ENCODE assay signal across 18 cellular contexts in genomic region chr15:93031103-93031464, GRCh38. TPM values are rescaled to one million over a fixed set of nuclear protein-coding genes. Genes with fewer than 3 reads are reported as not detected.
DNase-seq lines count a peak whose midpoint lies in the region; ATAC-seq, FAIRE-seq and TF ChIP-seq lines count a peak whose summit lies in the region.
"Had no signal": no experiment of that assay in that cellular context is flagged by ENCODE, and none has a peak within 500 bp of the region (broad histone marks: within the 10 kb centered on the region; RNA-seq: fewer than 3 reads in every experiment).

No MANE protein-coding gene starts in this region.

- intact Hi-C loops in activated naive CD4-positive, alpha-beta T cell treated with anti-CD3 and anti-CD28 coated beads for 36 hours (cut with micrococcal nuclease) = no loop called here
- intact Hi-C loops in kidney (cut with DNase I) = loop anchor here (5.0 kb wide), 1 partner anchor 1091 kb away; no protein-coding TSS in a partner anchor

- H3K27ac Mint-ChIP-seq in activated naive CD4-positive, alpha-beta T cell treated with anti-CD3 and anti-CD28 coated beads for 36 hours = no peak overlapping the region
- H3K27ac Mint-ChIP-seq: activated T-helper 2 cell treated with anti-CD3 and anti-CD28 coated beads, Interferon-gamma antibody, Interleukin-2, Interleukin-4, amounts not matched to agents 10 μg/mL and 5 μg/mL and 100 μg/mL, durations not matched to agents 14 hours and 24 hours and 36 hours had no signal

- FAIRE-seq in kidney (lab: Jason Lieb, UNC) = no peak
- FAIRE-seq: colon, islet of Langerhans, pancreas had no signal

- peaks cover 11% of the 10 kb centered on the region for H3K36me3 Mint-ChIP-seq in activated naive CD4-positive, alpha-beta T cell treated with anti-CD3 and anti-CD28 coated beads for 36 hours (ENCODE audit: low read depth)

- H3K4me1 ChIP-seq in SJCRH30 (no peaks in the 10 kb centered on the region), kidney (ENCODE audit: control insufficient read depth in 1 of 2, insufficient read depth in 1 of 2, low read depth in 1 of 2, low read length in 2 of 2) (peaks cover 0 to 15% of the 10 kb centered on the region in 2 donors), thoracic aorta (ENCODE audit: control insufficient read depth in 1 of 2, low read depth in 2 of 2) (peaks cover 39 to 48% of the 10 kb centered on the region in 2 donors), foreskin keratinocyte (peaks cover 12% of the 10 kb centered on the region)

- no peaks in the 10 kb centered on the region for H3K27me3 ChIP-seq in SJCRH30
- H3K27me3 ChIP-seq in thoracic aorta (replicated peaks; ENCODE audit: insufficient read depth) = no peaks in the 10 kb centered on the region
- no peaks in the 10 kb centered on the region for H3K27me3 ChIP-seq in foreskin keratinocyte
- H3K27me3 ChIP-seq: BE2C, pancreas had no signal

- peaks cover 14% of the 10 kb centered on the region for H3K36me3 ChIP-seq in SJCRH30
- H3K36me3 ChIP-seq in kidney (ENCODE audit: control insufficient read depth in 1 of 2, insufficient read depth in 2 of 2, low read length in 2 of 2) = peaks cover 7 to 11% of the 10 kb centered on the region in 2 donors
- no peaks in the 10 kb centered on the region for H3K36me3 ChIP-seq in thoracic aorta

- no peak for ATAC-seq in thoracic aorta (ENCODE audit: insufficient number of reproducible peaks, low FRiP score, low read depth)
- ATAC-seq in foreskin keratinocyte = no peak
- ATAC-seq in GM18909 (IDR thresholded peaks at IDR 0.05; ENCODE audit: poor library complexity, unreplicated experiment) = no peak

- H3K27ac ChIP-seq in SJCRH30 (0 out of 2 replicates have a peak overlapping the region, but pooled peaks have one; percentile 8), kidney (ENCODE audit: low read depth in 2 of 2, low read length in 2 of 2) (no peak overlapping the region), thoracic aorta (peak overlapping the region in 1 of 2 donors; percentile 88), foreskin keratinocyte (no peak overlapping the region)

- CTCF ChIA-PET in activated naive CD4-positive, alpha-beta T cell treated with anti-CD3 and anti-CD28 coated beads for 36 hours (lab: Charles Lee) = interaction anchor here (0.8 to 4.1 kb wide), 13 partner anchors 10 to 1089 kb away, joined by 3 to 40 read pairs (median 5); partner anchors contain the start of gene RGMA

- H3K27me3 Mint-ChIP-seq in activated naive CD4-positive, alpha-beta T cell treated with anti-CD3 and anti-CD28 coated beads for 36 hours (ENCODE audit: low read depth) = no peaks in the 10 kb centered on the region
- H3K27me3 Mint-ChIP-seq: brain had no signal

- no peak for TF ChIP-seq CTCF in kidney (IDR thresholded peaks at IDR 0.05; ENCODE audit: borderline replicate concordance, extremely low read depth, insufficient read depth)
- TF ChIP-seq CTCF in thoracic aorta (IDR thresholded peaks at IDR 0.05) = no peak
- no peak for TF ChIP-seq CTCF in foreskin keratinocyte (conservative IDR thresholded peaks at IDR 0.05)

- H3K4me3 ChIP-seq in SJCRH30 = no peak overlapping the region
- no peak overlapping the region for H3K4me3 ChIP-seq in kidney (ENCODE audit: low read length in 2 of 2)
- H3K4me3 ChIP-seq in thoracic aorta = peak overlapping the region; percentile 15
- H3K4me3 ChIP-seq: lung, pancreas, skin epidermis had no signal

- peaks cover 33% of the 10 kb centered on the region for H3K4me1 Mint-ChIP-seq in activated naive CD4-positive, alpha-beta T cell treated with anti-CD3 and anti-CD28 coated beads for 36 hours (ENCODE audit: low read depth)

- H3K9me3 ChIP-seq in SJCRH30 (replicated peaks) (no peaks in the 10 kb centered on the region), kidney (ENCODE audit: control insufficient read depth in 1 of 2, low read length in 2 of 2) (no peaks in the 10 kb centered on the region), thoracic aorta (no peaks in the 10 kb centered on the region)
- H3K9me3 ChIP-seq: BE2C, pancreas had no signal

- H3K9ac ChIP-seq in kidney (ENCODE audit: low read length in 2 of 2) = no peak overlapping the region

- DNase-seq in activated naive CD4-positive, alpha-beta T cell treated with anti-CD3 and anti-CD28 coated beads for 36 hours = peak; percentile 5
- DNase-seq in activated naive CD4-positive, alpha-beta T cell treated with Interleukin-2 at 50 U/mL for 16 hours = no peak
- DNase-seq in SJCRH30 (peak in 1 of 2 experiments; percentile 30), kidney (peak; percentile 71), thoracic aorta (ENCODE audit: low spot score) (no peak), NCI-H2171 (lab: John Stamatoyannopoulos, UW) (no peak), foreskin keratinocyte (no peak)
- DNase-seq: NCI-H2081 treated with DMSO at 0.1 percent for 48 hours had no signal

- no peaks in the 10 kb centered on the region for H3K9me3 Mint-ChIP-seq in activated naive CD4-positive, alpha-beta T cell treated with anti-CD3 and anti-CD28 coated beads for 36 hours
- H3K9me3 Mint-ChIP-seq: activated T-helper 2 cell treated with anti-CD3 and anti-CD28 coated beads, Interferon-gamma antibody, Interleukin-2, Interleukin-4, amounts not matched to agents 10 μg/mL and 5 μg/mL and 100 μg/mL, durations not matched to agents 14 hours and 24 hours and 36 hours; brain had no signal

- no peak overlapping the region for H3K4me3 Mint-ChIP-seq in activated naive CD4-positive, alpha-beta T cell treated with anti-CD3 and anti-CD28 coated beads for 36 hours
- H3K4me3 Mint-ChIP-seq: brain had no signal

RNA-seq across cellular contexts. Expression of gene RGMA, which starts 57.9 kb away (rescaled TPM):
- under 1 TPM; 0.47 to 0.69 TPM for total RNA-seq in activated naive CD4-positive, alpha-beta T cell treated with anti-CD3 and anti-CD28 coated beads for 36 hours
- 52.5 and 52.7 TPM in 2 replicates for total RNA-seq in SJCRH30 (2014; rRNA removed; shearing (Covaris generic))
- total RNA-seq in kidney = 4.7 TPM
- polyA plus RNA-seq in kidney (ENCODE audit: insufficient read depth, low read depth, low replicate concordance) = 4.4 TPM
- 10 to 100 TPM; 22.1 to 55.7 TPM for total RNA-seq in thoracic aorta
- 1.4 and 1.8 TPM in 2 replicates for total RNA-seq in foreskin keratinocyte
- 1.2 TPM in 2 replicates for polyA plus RNA-seq in foreskin keratinocyte
- total RNA-seq: activated T-helper 2 cell treated with anti-CD3 and anti-CD28 coated beads, Interferon-gamma antibody, Interleukin-2, Interleukin-4, amounts not matched to agents 10 μg/mL and 5 μg/mL and 100 μg/mL, durations not matched to agents 14 hours and 24 hours and 36 hours; HT1080 had no signal

Comparison
In these comparisons a context has a peak if more than half of its experiments do, and no peak if none do; other contexts are left out.
1. DNase-seq: peak in activated naive CD4-positive, alpha-beta T cell treated with anti-CD3 and anti-CD28 coated beads for 36 hours (single experiment) and kidney (single experiment); none in activated naive CD4-positive, alpha-beta T cell treated with Interleukin-2 at 50 U/mL for 16 hours (single experiment), thoracic aorta (single experiment), NCI-H2171 (single experiment) and foreskin keratinocyte (0 of 2).